In the genomic region with DNA sequence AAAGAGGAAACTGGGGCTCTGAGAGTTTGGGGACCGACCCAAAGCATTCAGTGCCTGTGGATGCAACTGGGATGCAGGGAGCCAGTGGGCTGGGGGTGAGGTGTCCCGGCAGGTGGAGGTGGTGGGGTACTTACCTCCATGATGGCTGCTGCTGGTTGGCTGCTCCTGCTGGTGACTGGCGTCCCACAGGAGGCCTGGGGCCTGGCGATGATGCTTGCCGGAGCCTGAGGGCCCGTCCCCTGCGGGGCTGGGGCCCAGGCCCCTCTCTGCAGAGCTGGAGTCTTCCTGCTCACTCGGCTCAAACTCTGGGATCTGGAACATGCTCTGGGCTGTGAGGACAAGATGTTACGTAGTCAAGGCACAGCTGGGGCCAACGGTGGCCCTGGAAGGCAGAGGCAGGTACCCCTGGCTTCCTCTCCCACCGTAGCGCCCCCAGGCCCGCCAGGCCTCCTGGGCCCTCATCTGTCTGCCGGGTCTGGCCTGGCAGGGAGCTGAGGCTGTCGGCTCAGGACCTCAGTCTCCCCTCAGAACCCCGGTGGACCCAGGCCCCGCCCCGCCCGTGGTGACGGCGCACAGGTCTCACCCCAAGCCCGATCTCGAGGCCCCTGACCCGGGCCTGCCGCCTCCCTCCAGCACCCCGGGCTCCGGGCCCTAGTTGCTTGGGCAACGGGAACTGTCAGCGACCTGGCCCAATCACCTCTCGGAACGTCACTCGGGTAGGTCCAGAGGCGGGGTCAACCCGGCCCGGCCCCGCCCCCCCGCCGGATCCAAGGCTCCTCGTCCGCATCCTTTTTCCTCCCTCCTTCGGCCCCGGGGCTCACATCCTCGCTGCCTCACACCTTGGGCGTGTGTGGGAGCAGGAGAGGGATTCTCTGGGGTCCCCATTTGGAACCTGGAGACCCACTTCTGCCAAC, we compare ENCODE assay signal across 8 cellular contexts. TPM values are rescaled to one million over a fixed set of nuclear protein-coding genes. Genes with fewer than 3 reads are reported as not detected.
A peak's percentile ranks its signal among the peaks of the same experiment; 100 is the strongest.
DNase-seq lines count a peak whose midpoint lies in the region; ATAC-seq and TF ChIP-seq lines count a peak whose summit lies in the region.

Gene BAD (minus strand): TSS at position 618 of the 914 bp plus-strand sequence. CDS start 297 bp downstream, at position 321.

- DNase-seq in CD8-positive, alpha-beta memory T cell: peak; percentile 87 to 96 (median 92)
- DNase-seq in HS-5 (ENCODE audit: low read depth) (peak; percentile 68), NK-92 (lab: John Stamatoyannopoulos, UW; ENCODE audit: unreplicated experiment) (peak; percentile 65), lower lobe of right lung (peak; percentile 96)
- peak; percentile 70 to 89 for DNase-seq in activated CD8-positive, alpha-beta memory T cell treated with anti-CD3 and anti-CD28 coated beads for 1 hour (ENCODE audit: extremely low read depth in 1 of 2, low read depth in 1 of 2)
- DNase-seq in stimulated activated CD4-positive, alpha-beta T cell treated with anti-CD3 and anti-CD28 coated beads, TNF-alpha, amount 100 ng/mL, for 1 hour (ENCODE audit: low read depth in 3 of 3, low spot score in 1 of 3): peak; percentile 82 to 91 (median 85)

- no peaks in the 10 kb centered on the region for H3K9me3 ChIP-seq in CD8-positive, alpha-beta memory T cell (ENCODE audit: low read length)
- H3K9me3 ChIP-seq in ectodermal cell (ENCODE audit: control insufficient read depth, low read length): no peaks in the 10 kb centered on the region
- H3K9me3 ChIP-seq in lower lobe of right lung: no peaks in the 10 kb centered on the region

- H3K9me3 Mint-ChIP-seq in CD8-positive, alpha-beta memory T cell: no peaks in the 10 kb centered on the region

- H3K27ac ChIP-seq in CD8-positive, alpha-beta memory T cell (ENCODE audit: low read depth, low read length): peak within 1 kb of the TSS; percentile 100
- peak within 1 kb of the TSS; percentile 80 for H3K27ac ChIP-seq in ectodermal cell (ENCODE audit: insufficient read depth, low read depth, low read length, poor library complexity, severe bottlenecking)
- peak within 1 kb of the TSS; percentile 93 for H3K27ac ChIP-seq in lower lobe of right lung

- H3K36me3 Mint-ChIP-seq in CD8-positive, alpha-beta memory T cell: peaks cover 0 to 18% (median 0%) of the 10 kb centered on the region in 3 donors

- intact Hi-C loops in lower lobe of right lung (cut with DNase I): no loop called here

- H3K27me3 ChIP-seq in CD8-positive, alpha-beta memory T cell (ENCODE audit: insufficient read depth, low read length, poor library complexity, severe bottlenecking): no peaks in the 10 kb centered on the region
- H3K27me3 ChIP-seq in ectodermal cell (ENCODE audit: control insufficient read depth, insufficient read depth, low read length, poor library complexity, severe bottlenecking) (peaks cover 4% of the 10 kb centered on the region), lower lobe of right lung (ENCODE audit: low read depth) (no peaks in the 10 kb centered on the region)

- ATAC-seq in GM19468 (IDR thresholded peaks at IDR 0.05; ENCODE audit: extremely low read depth, unreplicated experiment) (peak; percentile 49), lower lobe of right lung (peak; percentile 96)

- H3K27me3 Mint-ChIP-seq in CD8-positive, alpha-beta memory T cell: no peaks in the 10 kb centered on the region

- POLR2A ChIA-PET in CD8-positive, alpha-beta memory T cell (lab: Charles Lee): interaction anchor here (1.1 to 4.3 kb wide), 9 partner anchors 14 to 494 kb away, joined by 3 to 68 read pairs (median 6); partner anchors contain the start of genes ESRRA, FERMT3, SF1 and STIP1

- H3K4me1 ChIP-seq in CD8-positive, alpha-beta memory T cell (ENCODE audit: insufficient read depth, low read length): peaks cover 22% of the 10 kb centered on the region
- H3K4me1 ChIP-seq in ectodermal cell (ENCODE audit: control insufficient read depth, insufficient read depth, low read length): peaks cover 4% of the 10 kb centered on the region
- H3K4me1 ChIP-seq in lower lobe of right lung: peaks cover 22% of the 10 kb centered on the region

- CTCF ChIA-PET in CD8-positive, alpha-beta memory T cell (lab: Charles Lee): interaction anchor here (0.8 to 7.8 kb wide), 10 partner anchors 9 to 80 kb away, joined by 3 to 73 read pairs (median 4); partner anchors contain the start of genes CATSPERZ, FERMT3, NUDT22 and TRMT112

- H3K4me1 Mint-ChIP-seq in CD8-positive, alpha-beta memory T cell: peaks cover 13 to 28% (median 21%) of the 10 kb centered on the region in 3 donors

- 11 to 12% methylated on average over 44 of the region's 44 CpGs for WGBS in ectodermal cell, 2 experiments

- H3K36me3 ChIP-seq in CD8-positive, alpha-beta memory T cell (ENCODE audit: insufficient read depth, low read length): no peaks in the 10 kb centered on the region
- H3K36me3 ChIP-seq in ectodermal cell (ENCODE audit: control insufficient read depth, insufficient read depth, low read length): no peaks in the 10 kb centered on the region
- peaks cover 19% of the 10 kb centered on the region for H3K36me3 ChIP-seq in lower lobe of right lung

- H3K4me3 ChIP-seq in CD8-positive, alpha-beta memory T cell (ENCODE audit: low read length): peak within 1 kb of the TSS; percentile 100
- H3K4me3 ChIP-seq in ectodermal cell (ENCODE audit: insufficient read depth, low read depth, low read length): peak within 1 kb of the TSS; percentile 86
- peak within 1 kb of the TSS; percentile 77 for H3K4me3 ChIP-seq in lower lobe of right lung

- peak within 1 kb of the TSS; percentile 86 to 98 (median 90) for H3K4me3 Mint-ChIP-seq in CD8-positive, alpha-beta memory T cell

- peak within 1 kb of the TSS; percentile 97 to 100 (median 99) for H3K27ac Mint-ChIP-seq in CD8-positive, alpha-beta memory T cell

- no peak for TF ChIP-seq CTCF in lower lobe of right lung (IDR thresholded peaks at IDR 0.05)

RNA-seq across cellular contexts. Expression of gene BAD, which starts in this region (rescaled TPM):
- total RNA-seq in CD8-positive, alpha-beta memory T cell: 10 to 100 TPM; 40.4 to 40.9 TPM
- 56.5 TPM for polyA plus RNA-seq in CD8-positive, alpha-beta memory T cell
- 43.7 TPM for polyA plus RNA-seq in ectodermal cell (2013, experiment 1 of 4)
- polyA plus RNA-seq in ectodermal cell (2013, experiment 2 of 4): 45.6 TPM
- 38.7 TPM for polyA plus RNA-seq in ectodermal cell (2013, experiment 3 of 4)
- polyA plus RNA-seq in ectodermal cell (2013, experiment 4 of 4): 41.5 TPM
- total RNA-seq in lower lobe of right lung: 51.6 TPM

Comparison
In these comparisons a context has a peak if more than half of its experiments do, and no peak if none do; other contexts are left out.
1. Peak in every context shown above with its lines: DNase-seq, ATAC-seq, H3K4me3 ChIP-seq and H3K27ac ChIP-seq.